In genomic region chr2:226087051-226087450, GRCh38 we compare ENCODE assay signal across 24 cellular contexts.
"Had no signal": no experiment of that assay in that cellular context is flagged by ENCODE, and none has a peak within 500 bp of the region (broad histone marks: within the 10 kb centered on the region; RNA-seq: fewer than 3 reads in every experiment).

No MANE protein-coding gene starts in this region.

- H3K36me3 ChIP-seq: breast epithelium, gastroesophageal sphincter, neural progenitor cell, pancreas, prostate gland, sigmoid colon, tibial artery had no signal

- H3K9ac ChIP-seq: neural progenitor cell had no signal

- H3K9me3 ChIP-seq: gastroesophageal sphincter, mucosa of descending colon, pancreas, prostate gland, sigmoid colon, tibial artery had no signal

- H3K4me1 ChIP-seq: breast epithelium, gastroesophageal sphincter, neural progenitor cell, pancreas, prostate gland, sigmoid colon, tibial artery had no signal

- H3K4me3 ChIP-seq: breast epithelium, coronary artery, gastroesophageal sphincter, mucosa of descending colon, neural progenitor cell, pancreas, prostate gland, sigmoid colon, tibial artery had no signal

- DNase-seq: central memory CD4-positive, alpha-beta T cell; effector CD4-positive, alpha-beta T cell; endodermal cell; erythroblast; glutamatergic neuron; immature natural killer cell; kidney; left cardiac atrium; mammary epithelial cell; mucosa of descending colon; naive thymus-derived CD8-positive, alpha-beta T cell; occipital lobe; retina; sigmoid colon; small intestine; stimulated activated CD4-positive, alpha-beta T cell treated with anti-CD3 and anti-CD28 coated beads, Interleukin-12 subunit alpha, Interleukin-12 subunit beta, amount 100 ng/mL, for 4 hours; stimulated activated naive CD4-positive, alpha-beta T cell treated with Interleukin-2 at 50 U/mL for 16 hours; tibial artery had no signal

- H2AFZ ChIP-seq: neural progenitor cell had no signal

- H3K27me3 ChIP-seq: breast epithelium, gastroesophageal sphincter, neural progenitor cell, pancreas, sigmoid colon, tibial artery had no signal

- ATAC-seq: gastroesophageal sphincter; left cardiac atrium; mucosa of descending colon; naive thymus-derived CD8-positive, alpha-beta T cell; pancreas had no signal

- H3K27ac ChIP-seq: breast epithelium, coronary artery, gastroesophageal sphincter, neural progenitor cell, pancreas, prostate gland, sigmoid colon, tibial artery had no signal

- H3K4me2 ChIP-seq: neural progenitor cell had no signal
